Comparison of ENCODE assay signal across 1 cellular context in genomic region chr2:101731221-101732054, GRCh38.
A peak's percentile ranks its signal among the peaks of the same experiment; 100 is the strongest.
TF ChIP-seq lines count a peak whose summit lies in the region.

No MANE protein-coding gene starts in this region.

TF ChIP-seq in HepG2, 621 proteins besides CTCF, POLR2A, EP300 and RAD21 (continued from another document):
- TF ChIP-seq ZNF362 (CRISPR knock-in tag; IDR thresholded peaks at IDR 0.05; ENCODE audit: borderline replicate concordance) (peak; percentile 97), ZNF317 (CRISPR knock-in tag; IDR thresholded peaks at IDR 0.05) (no peak), TBX2 (CRISPR knock-in tag; IDR thresholded peaks at IDR 0.05; ENCODE audit: borderline replicate concordance) (peak; percentile 85), ARNTL (CRISPR knock-in tag; IDR thresholded peaks at IDR 0.05) (no peak), KDM5A (IDR thresholded peaks at IDR 0.05; ENCODE audit: borderline replicate concordance, low read length) (no peak), SPEN (CRISPR knock-in tag; IDR thresholded peaks at IDR 0.05; ENCODE audit: low read depth) (no peak), ZNF777 (CRISPR knock-in tag; IDR thresholded peaks at IDR 0.05) (no peak), YEATS4 (CRISPR knock-in tag; IDR thresholded peaks at IDR 0.05; ENCODE audit: borderline replicate concordance) (peak; percentile 31; the same call in 1 of the 2 replicates), PRDM10 (CRISPR knock-in tag; IDR thresholded peaks at IDR 0.05; ENCODE audit: low read depth) (no peak), NR2F1 (CRISPR knock-in tag; IDR thresholded peaks at IDR 0.05) (peak; percentile 88 to 94), EED (CRISPR knock-in tag; IDR thresholded peaks at IDR 0.05) (no peak), ZNF468 (CRISPR knock-in tag; IDR thresholded peaks at IDR 0.05) (no peak), ZNF784 (CRISPR knock-in tag; IDR thresholded peaks at IDR 0.05; ENCODE audit: borderline replicate concordance) (no peak), ZNF331 (CRISPR knock-in tag; IDR thresholded peaks at IDR 0.05) (peak; percentile 64; the same call in 1 of the 2 replicates), ZNF577 (CRISPR knock-in tag; IDR thresholded peaks at IDR 0.05; ENCODE audit: borderline replicate concordance, low read depth) (no peak), MATR3 (CRISPR knock-in tag; IDR thresholded peaks at IDR 0.05) (no peak), ZSCAN31 (CRISPR knock-in tag; IDR thresholded peaks at IDR 0.05; ENCODE audit: low read depth) (no peak), ZNF850 (CRISPR knock-in tag; conservative IDR thresholded peaks at IDR 0.05) (no peak), MAFK (conservative IDR thresholded peaks at IDR 0.05 in 1 of 2, IDR thresholded peaks at IDR 0.05 in 1 of 2; ENCODE audit: low read length in 2 of 2) (no peak), TMF1 (CRISPR knock-in tag; IDR thresholded peaks at IDR 0.05; ENCODE audit: low read depth) (0 out of 2 replicates have a peak, but pooled peaks have one; percentile 32), ZSCAN30 (CRISPR knock-in tag; IDR thresholded peaks at IDR 0.05) (no peak), ZNF660 (CRISPR knock-in tag; IDR thresholded peaks at IDR 0.05; ENCODE audit: borderline replicate concordance, low read depth) (no peak), IKZF1 (IDR thresholded peaks at IDR 0.05) (no peak), MED8 (CRISPR knock-in tag; IDR thresholded peaks at IDR 0.05; ENCODE audit: insufficient replicate concordance) (no peak), ZBTB40 (IDR thresholded peaks at IDR 0.05) (no peak), ZBTB40 (CRISPR knock-in tag; IDR thresholded peaks at IDR 0.05) (no peak), NCOA5 (CRISPR knock-in tag; IDR thresholded peaks at IDR 0.05) (no peak), NAIF1 (CRISPR knock-in tag; IDR thresholded peaks at IDR 0.05; ENCODE audit: borderline replicate concordance) (no peak), ZNF235 (CRISPR knock-in tag; IDR thresholded peaks at IDR 0.05; ENCODE audit: borderline replicate concordance) (no peak), ZKSCAN8 (CRISPR knock-in tag; IDR thresholded peaks at IDR 0.05; ENCODE audit: borderline replicate concordance) (no peak), CREM (IDR thresholded peaks at IDR 0.05) (peak; percentile 80), CREM (CRISPR knock-in tag; IDR thresholded peaks at IDR 0.05) (no peak)
